ENCODE assay signal across 8 cellular contexts in genomic region chr2:213152065-213152794, GRCh38. TPM values are rescaled to one million over a fixed set of nuclear protein-coding genes. Genes with fewer than 3 reads are reported as not detected.
DNase-seq lines count a peak whose midpoint lies in the region; ATAC-seq and TF ChIP-seq lines count a peak whose summit lies in the region.

No MANE protein-coding gene starts in this region.

- intact Hi-C loops in lower lobe of right lung (cut with DNase I): loop anchor here (5.0 kb wide), 1 partner anchor 375 kb away; no protein-coding TSS in a partner anchor

- peak overlapping the region; percentile 89 for H3K27ac ChIP-seq in lower lobe of right lung

- peak; percentile 41; the same call in 1 of the 2 replicates for TF ChIP-seq RAD21 in Ishikawa (IDR thresholded peaks at IDR 0.05; ENCODE audit: low read depth)

- peak; percentile 30 for TF ChIP-seq CTCF in lower lobe of right lung (IDR thresholded peaks at IDR 0.05)

- no peaks in the 10 kb centered on the region for H3K27me3 ChIP-seq in lower lobe of right lung (ENCODE audit: low read depth)

- DNase-seq in NCI-H2107 (lab: John Stamatoyannopoulos, UW) (peak; percentile 7), NCI-H2107 treated with DMSO at 0.1 percent for 48 hours (lab: John Stamatoyannopoulos, UW; ENCODE audit: unreplicated experiment) (no peak), T-helper 9 cell (peak; percentile 9), ecto neural progenitor cell (ENCODE audit: low spot score) (peak; percentile 78), lower lobe of right lung (peak; percentile 75)
- DNase-seq in stimulated activated CD8-positive, alpha-beta memory T cell treated with anti-CD3 and anti-CD28 coated beads, Interleukin-4, amount 100 ng/mL, for 48 hours: peak; percentile 54

- peak overlapping the region; percentile 64 for H3K4me3 ChIP-seq in lower lobe of right lung

- TF ChIP-seq EP300 in Ishikawa (IDR thresholded peaks at IDR 0.05; ENCODE audit: borderline replicate concordance): no peak

- no peaks in the 10 kb centered on the region for H3K36me3 ChIP-seq in lower lobe of right lung

- ATAC-seq in GM21619 (IDR thresholded peaks at IDR 0.05; ENCODE audit: unreplicated experiment): peak; percentile 25
- peak; percentile 85 to 86 for ATAC-seq in lower lobe of right lung

- H3K4me1 ChIP-seq in lower lobe of right lung: peaks cover 28% of the 10 kb centered on the region

- no peaks in the 10 kb centered on the region for H3K9me3 ChIP-seq in lower lobe of right lung

TF ChIP-seq in Ishikawa, 13 proteins besides CTCF, POLR2A, EP300 and RAD21:
- TF ChIP-seq YY1 (IDR thresholded peaks at IDR 0.05; ENCODE audit: low read depth) (no peak), FOXM1 (IDR thresholded peaks at IDR 0.05; ENCODE audit: borderline replicate concordance, low read depth) (peak; percentile 68; the same call in 1 of the 2 replicates), ZBTB7A (IDR thresholded peaks at IDR 0.05; ENCODE audit: low read depth) (no peak), USF1 (IDR thresholded peaks at IDR 0.05) (no peak), REST (IDR thresholded peaks at IDR 0.05; ENCODE audit: low read depth) (no peak), TAF1 (IDR thresholded peaks at IDR 0.05; ENCODE audit: low read depth) (0 out of 2 replicates have a peak, but pooled peaks have one; percentile 24), MAX (IDR thresholded peaks at IDR 0.05) (peak; percentile 13), NFIC (IDR thresholded peaks at IDR 0.05) (no peak), TEAD4 (IDR thresholded peaks at IDR 0.05) (no peak), CREB1 (IDR thresholded peaks at IDR 0.05; ENCODE audit: low read depth) (no peak), EGR1 (IDR thresholded peaks at IDR 0.05) (no peak)

RNA-seq across cellular contexts. Expression of gene IKZF2, which starts 0.8 kb away (rescaled TPM):
- total RNA-seq in lower lobe of right lung: 16.5 TPM
